In genomic region chr21:34693192-34693810, GRCh38 we compare ENCODE assay signal across 8 cellular contexts. TPM values are rescaled to one million over a fixed set of nuclear protein-coding genes. Genes with fewer than 3 reads are reported as not detected.
DNase-seq lines count a peak whose midpoint lies in the region; ATAC-seq and TF ChIP-seq lines count a peak whose summit lies in the region.

No MANE protein-coding gene starts in this region.

- H2BK120ac ChIP-seq in mesenchymal stem cell (ENCODE audit: low read depth, low read length), result no peak overlapping the region

- H2BK5ac ChIP-seq in mesenchymal stem cell (ENCODE audit: low read depth, low read length, poor library complexity, severe bottlenecking), result no peak overlapping the region

- H3K27me3 ChIP-seq in mesenchymal stem cell (ENCODE audit: control insufficient read depth in 1 of 2, insufficient read depth in 1 of 2, low read length in 2 of 2), result peaks cover 0 to 37% of the 10 kb centered on the region in 2 experiments
- H3K27me3 ChIP-seq in tibial artery, result peaks cover 0 to 12% of the 10 kb centered on the region in 2 donors

- H3K9me3 ChIP-seq in mesenchymal stem cell (ENCODE audit: control insufficient read depth, low read length) (no peaks in the 10 kb centered on the region), tibial artery (no peaks in the 10 kb centered on the region)

- no peak for ATAC-seq in HG03457 (IDR thresholded peaks at IDR 0.05; ENCODE audit: unreplicated experiment)

- H3K4me3 ChIP-seq in mesenchymal stem cell (ENCODE audit: insufficient read depth in 1 of 2, low read depth in 1 of 2, low read length in 2 of 2) (peak overlapping the region in 1 of 2 experiments; percentile 4), tibial artery (no peak overlapping the region)

- no peak overlapping the region for H2BK15ac ChIP-seq in mesenchymal stem cell (ENCODE audit: low read depth, poor library complexity, severe bottlenecking)

- no peak overlapping the region for H4K8ac ChIP-seq in mesenchymal stem cell (ENCODE audit: low read length)

- DNase-seq in GF-D8 (lab: John Stamatoyannopoulos, UW) (peak; percentile 36), NCI-H128 (lab: John Stamatoyannopoulos, UW; ENCODE audit: unreplicated experiment) (peak; percentile 39), T follicular helper cell (ENCODE audit: low read depth) (peak; percentile 15), dermis blood vessel endothelial cell (peak; percentile 76), mesenchymal stem cell (peak; percentile 68), tibial artery (peak in 1 of 2 donors; percentile 34)

- H3K23ac ChIP-seq in mesenchymal stem cell (ENCODE audit: low read length in 2 of 2), result no peak overlapping the region

- H3K4me1 ChIP-seq in mesenchymal stem cell (ENCODE audit: control insufficient read depth, insufficient read depth, low read depth, low read length), result no peaks in the 10 kb centered on the region
- peaks cover 0 to 10% (median 0%) of the 10 kb centered on the region in 4 donors for H3K4me1 ChIP-seq in tibial artery

- 57% methylated on average over 6 of the region's 6 CpGs for WGBS in mesenchymal stem cell

- peak overlapping the region; percentile 66 for H3K9ac ChIP-seq in mesenchymal stem cell (ENCODE audit: low read length)

- H3K18ac ChIP-seq in mesenchymal stem cell (ENCODE audit: low read depth in 1 of 2, low read length in 2 of 2), result no peak overlapping the region

- no peak overlapping the region for H2AK5ac ChIP-seq in mesenchymal stem cell (ENCODE audit: low read length, severe bottlenecking)

- no peak overlapping the region for H2AFZ ChIP-seq in mesenchymal stem cell (ENCODE audit: low read depth, low read length)

- TF ChIP-seq CTCF in 22Rv1 (IDR thresholded peaks at IDR 0.05) (peak; percentile 89), tibial artery (IDR thresholded peaks at IDR 0.05) (peak; percentile 68 to 69)

- no peak overlapping the region for H3K4ac ChIP-seq in mesenchymal stem cell (ENCODE audit: low read depth in 1 of 2, low read length in 2 of 2)

- no peak overlapping the region for H4K91ac ChIP-seq in mesenchymal stem cell (ENCODE audit: low read length)

- H3K14ac ChIP-seq in mesenchymal stem cell (ENCODE audit: low read length in 2 of 2), result no peak overlapping the region

- intact Hi-C loops in tibial artery (cut with DNase I; ENCODE audit: low total_unique reads), result no loop called here

- no peaks in the 10 kb centered on the region for H3K79me1 ChIP-seq in mesenchymal stem cell (replicated peaks; ENCODE audit: low read length, poor library complexity, severe bottlenecking)

- H3K4me2 ChIP-seq in mesenchymal stem cell (ENCODE audit: low read length, poor library complexity, severe bottlenecking), result no peak overlapping the region

- no peak overlapping the region for H2BK12ac ChIP-seq in mesenchymal stem cell (ENCODE audit: low read length in 2 of 2)

- H3K27ac ChIP-seq in 22Rv1, result no peak overlapping the region
- H3K27ac ChIP-seq in mesenchymal stem cell (ENCODE audit: low read length, poor library complexity, severe bottlenecking), result no peak overlapping the region
- H3K27ac ChIP-seq in tibial artery, result no peak overlapping the region

- H3K36me3 ChIP-seq in mesenchymal stem cell (ENCODE audit: control insufficient read depth in 1 of 2, insufficient read depth in 2 of 2, low read depth in 1 of 2, low read length in 2 of 2), result no peaks in the 10 kb centered on the region
- H3K36me3 ChIP-seq in tibial artery, result no peaks in the 10 kb centered on the region

RNA-seq across cellular contexts. Expression of gene CLIC6, which starts 24.5 kb away (rescaled TPM):
- not detected in 2 replicates for total RNA-seq in dermis blood vessel endothelial cell
- polyA plus RNA-seq in mesenchymal stem cell (2013, experiment 1 of 2), result not detected
- polyA plus RNA-seq in mesenchymal stem cell (2013, experiment 2 of 2), result not detected
